In the genomic region with DNA sequence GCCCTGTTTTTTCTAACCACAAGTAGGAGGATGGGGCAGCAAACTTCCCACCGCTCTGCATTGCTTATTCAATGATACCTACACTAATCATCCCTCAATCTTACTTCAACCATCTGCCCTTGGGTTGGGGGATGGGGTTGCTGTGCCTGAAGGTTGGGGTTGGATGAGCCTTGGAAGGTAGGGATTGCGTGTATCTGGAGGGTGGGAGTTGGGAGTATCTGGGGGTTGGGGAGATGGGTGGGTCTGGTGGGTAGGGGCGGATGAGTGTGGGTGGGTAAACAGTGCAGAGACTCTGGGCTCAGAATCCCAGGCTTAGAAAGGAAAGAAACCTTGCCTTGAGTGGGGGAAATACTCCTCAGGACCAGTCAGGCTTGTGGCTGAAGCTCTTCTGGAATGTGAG, we compare ENCODE assay signal across 29 cellular contexts.
"Had no signal": no experiment of that assay in that cellular context is flagged by ENCODE, and none has a peak within 500 bp of the region (broad histone marks: within the 10 kb centered on the region; RNA-seq: fewer than 3 reads in every experiment).

No MANE protein-coding gene starts in this region.

- H3K4me1 Mint-ChIP-seq: nephron progenitor cell; stimulated activated effector memory CD8-positive, alpha-beta T cell treated with anti-CD3 and anti-CD28 coated beads, Interleukin-12 subunit alpha, Interleukin-12 subunit beta, amount 100 ng/mL, for 72 hours had no signal

- H3K4me3 Mint-ChIP-seq: naive thymus-derived CD8-positive, alpha-beta T cell; natural killer cell treated with Interleukin-12 subunit alpha and Interleukin-12 subunit beta and Interleukin-15 and Interleukin-18, amount 100 ng/mL, for 72 hours; nephron progenitor cell; neural crest cell; stimulated activated effector memory CD8-positive, alpha-beta T cell treated with anti-CD3 and anti-CD28 coated beads, Interleukin-12 subunit alpha, Interleukin-12 subunit beta, amount 100 ng/mL, for 72 hours; stimulated activated naive CD8-positive, alpha-beta T cell treated with anti-CD3 and anti-CD28 coated beads, Interleukin-15, Interleukin-2, amounts not matched to agents 100 ng/mL and 50 ng/mL, for 24 hours; type B pancreatic cell had no signal

- H3K27ac Mint-ChIP-seq: natural killer cell treated with Interleukin-12 subunit alpha and Interleukin-12 subunit beta and Interleukin-15 and Interleukin-18, amount 100 ng/mL, for 72 hours; nephron progenitor cell; progenitor cell of endocrine pancreas; stimulated activated effector memory CD8-positive, alpha-beta T cell treated with anti-CD3 and anti-CD28 coated beads, Interleukin-12 subunit alpha, Interleukin-12 subunit beta, amount 100 ng/mL, for 72 hours; stimulated activated naive CD8-positive, alpha-beta T cell treated with anti-CD3 and anti-CD28 coated beads, Interleukin-15, Interleukin-2, amounts not matched to agents 100 ng/mL and 50 ng/mL, for 24 hours; type B pancreatic cell had no signal

- H3K36me3 ChIP-seq: ovary, right lobe of liver, sigmoid colon, stomach, thoracic aorta, thyroid gland, transverse colon, upper lobe of right lung, uterus had no signal

- ATAC-seq: naive thymus-derived CD8-positive, alpha-beta T cell; psoas muscle; right cardiac atrium; right lobe of liver; stimulated activated effector memory CD8-positive, alpha-beta T cell treated with anti-CD3 and anti-CD28 coated beads, Interleukin-12 subunit alpha, Interleukin-12 subunit beta, amount 100 ng/mL, for 72 hours; upper lobe of right lung had no signal

- H3K9ac ChIP-seq: parathyroid adenoma had no signal

- H3K36me3 Mint-ChIP-seq: stimulated activated effector memory CD8-positive, alpha-beta T cell treated with anti-CD3 and anti-CD28 coated beads, Interleukin-12 subunit alpha, Interleukin-12 subunit beta, amount 100 ng/mL, for 72 hours; type B pancreatic cell had no signal

- H3K4me1 ChIP-seq: parathyroid adenoma, psoas muscle, right lobe of liver, sigmoid colon, stomach, thyroid gland, upper lobe of right lung, uterus had no signal

- H3K27ac ChIP-seq: ovary, parathyroid adenoma, psoas muscle, right lobe of liver, sigmoid colon, stomach, thoracic aorta, thyroid gland, transverse colon, upper lobe of right lung, uterus had no signal

- H2AFZ ChIP-seq: parathyroid adenoma had no signal

- H3K4me3 ChIP-seq: ovary, psoas muscle, right lobe of liver, sigmoid colon, stomach, thoracic aorta, thyroid gland, transverse colon, upper lobe of right lung, uterus had no signal

- H3K9me3 Mint-ChIP-seq: neural crest cell had no signal

- H3K27me3 Mint-ChIP-seq: naive B cell; progenitor cell of endocrine pancreas; stimulated activated naive CD8-positive, alpha-beta T cell treated with anti-CD3 and anti-CD28 coated beads, Interleukin-15, Interleukin-2, amounts not matched to agents 100 ng/mL and 50 ng/mL, for 24 hours; type B pancreatic cell had no signal

- DNase-seq: naive B cell; naive thymus-derived CD8-positive, alpha-beta T cell; nephron progenitor cell; occipital lobe; ovary; posterior cingulate gyrus; psoas muscle; right cardiac atrium; right lobe of liver; sigmoid colon; small intestine; stimulated activated CD4-positive, alpha-beta T cell treated with anti-CD3 and anti-CD28 coated beads, Interleukin-15, amount 100 ng/mL, for 24 hours; stimulated activated CD4-positive, alpha-beta T cell treated with anti-CD3 and anti-CD28 coated beads, Interleukin-2, amount 100 ng/mL, for 24 hours; stimulated activated CD4-positive, alpha-beta T cell treated with anti-CD3 and anti-CD28 coated beads, Interleukin-2, amount 100 ng/mL, for 48 hours; stimulated activated CD4-positive, alpha-beta T cell treated with anti-CD3 and anti-CD28 coated beads, Interleukin-4, amount 100 ng/mL, for 24 hours; stimulated activated naive CD4-positive, alpha-beta T cell treated with Interleukin-2 at 50 U/mL for 16 hours; stomach; thyroid gland; transverse colon; upper lobe of right lung; uterus had no signal

- H3K9me3 ChIP-seq: ovary, psoas muscle, right lobe of liver, thoracic aorta, thyroid gland, uterus had no signal

- H3K27me3 ChIP-seq: ovary, right lobe of liver, sigmoid colon, stomach, thyroid gland, transverse colon, upper lobe of right lung, uterus had no signal

- H3K79me2 ChIP-seq: parathyroid adenoma had no signal
